ENCODE assay signal across 8 cellular contexts in genomic region chr5:39948867-39949468, GRCh38.
A peak's percentile ranks its signal among the peaks of the same experiment; 100 is the strongest.
DNase-seq lines count a peak whose midpoint lies in the region; ATAC-seq and TF ChIP-seq lines count a peak whose summit lies in the region.

No MANE protein-coding gene starts in this region.

- no peak overlapping the region for H3K4me3 ChIP-seq in DOHH2 (ENCODE audit: low read length)
- H3K4me3 ChIP-seq in RWPE2 (ENCODE audit: severe bottlenecking) = no peak overlapping the region

- H3K27me3 ChIP-seq in DOHH2 (ENCODE audit: control insufficient read depth, low read length) (no peaks in the 10 kb centered on the region), RWPE2 (ENCODE audit: insufficient read depth, poor library complexity, severe bottlenecking) (no peaks in the 10 kb centered on the region)

- H3K4me2 ChIP-seq in DOHH2 (ENCODE audit: low read length) = no peak overlapping the region

- in situ Hi-C loops in KBM-7 (cut with MboI; ENCODE audit: low pct_unique_long_range_greater_than_20kb, low sequenced_read_pairs) = no loop called here

- H3K27ac ChIP-seq in DOHH2 (ENCODE audit: low read depth, low read length) = no peak overlapping the region
- H3K27ac ChIP-seq in RWPE2 (ENCODE audit: poor library complexity, severe bottlenecking) = no peak overlapping the region

- H3K9me2 ChIP-seq in DOHH2 (replicated peaks; ENCODE audit: control insufficient read depth, low read length) = no peaks in the 10 kb centered on the region

- H4K20me1 ChIP-seq in DOHH2 (ENCODE audit: control insufficient read depth, insufficient read depth, low read depth, low read length) = no peaks in the 10 kb centered on the region

- no peaks in the 10 kb centered on the region for H3K9me3 ChIP-seq in DOHH2 (ENCODE audit: control insufficient read depth, insufficient read depth, low read length)
- H3K9me3 ChIP-seq in RWPE2 (ENCODE audit: severe bottlenecking) = no peaks in the 10 kb centered on the region

- peak; percentile 83 for ATAC-seq in GM21717 (IDR thresholded peaks at IDR 0.05; ENCODE audit: unreplicated experiment)
- peak; percentile 87 for ATAC-seq in RWPE2 (ENCODE audit: low read depth)
- no peak for ATAC-seq in GM19324 (IDR thresholded peaks at IDR 0.05; ENCODE audit: low FRiP score, unreplicated experiment)

- no peaks in the 10 kb centered on the region for H3F3A ChIP-seq in DOHH2 (ENCODE audit: control insufficient read depth, insufficient read depth)

- H3K4me1 ChIP-seq in DOHH2 (ENCODE audit: control insufficient read depth, low read length) (no peaks in the 10 kb centered on the region), RWPE2 (ENCODE audit: insufficient read depth, poor library complexity, severe bottlenecking) (no peaks in the 10 kb centered on the region)

- H3K36me3 ChIP-seq in DOHH2 (ENCODE audit: control insufficient read depth, low read length) (no peaks in the 10 kb centered on the region), RWPE2 (ENCODE audit: low read depth) (no peaks in the 10 kb centered on the region)

- no peaks in the 10 kb centered on the region for H3K79me2 ChIP-seq in DOHH2 (ENCODE audit: control insufficient read depth, low read length)

- peak; percentile 62 for DNase-seq in KBM-7
- no peak for DNase-seq in RWPE2 (ENCODE audit: low spot score)
- peak in 3 of 4 experiments; percentile 1 to 7 (median 6) for DNase-seq in activated naive CD4-positive, alpha-beta T cell (lab: John Stamatoyannopoulos, UW)
- DNase-seq in glomerular endothelial cell (ENCODE audit: extremely low read depth, low read depth, low spot score) = peak; percentile 58
- peak; percentile 42 for DNase-seq in retina

- TF ChIP-seq CTCF in DOHH2 (IDR thresholded peaks at IDR 0.05; ENCODE audit: low read depth, low read length, poor library complexity, severe bottlenecking) (peak; percentile 69), RWPE2 (IDR thresholded peaks at IDR 0.05; ENCODE audit: poor library complexity, severe bottlenecking) (peak; percentile 95)
